Comparison of ENCODE assay signal across 8 cellular contexts in the genomic region with DNA sequence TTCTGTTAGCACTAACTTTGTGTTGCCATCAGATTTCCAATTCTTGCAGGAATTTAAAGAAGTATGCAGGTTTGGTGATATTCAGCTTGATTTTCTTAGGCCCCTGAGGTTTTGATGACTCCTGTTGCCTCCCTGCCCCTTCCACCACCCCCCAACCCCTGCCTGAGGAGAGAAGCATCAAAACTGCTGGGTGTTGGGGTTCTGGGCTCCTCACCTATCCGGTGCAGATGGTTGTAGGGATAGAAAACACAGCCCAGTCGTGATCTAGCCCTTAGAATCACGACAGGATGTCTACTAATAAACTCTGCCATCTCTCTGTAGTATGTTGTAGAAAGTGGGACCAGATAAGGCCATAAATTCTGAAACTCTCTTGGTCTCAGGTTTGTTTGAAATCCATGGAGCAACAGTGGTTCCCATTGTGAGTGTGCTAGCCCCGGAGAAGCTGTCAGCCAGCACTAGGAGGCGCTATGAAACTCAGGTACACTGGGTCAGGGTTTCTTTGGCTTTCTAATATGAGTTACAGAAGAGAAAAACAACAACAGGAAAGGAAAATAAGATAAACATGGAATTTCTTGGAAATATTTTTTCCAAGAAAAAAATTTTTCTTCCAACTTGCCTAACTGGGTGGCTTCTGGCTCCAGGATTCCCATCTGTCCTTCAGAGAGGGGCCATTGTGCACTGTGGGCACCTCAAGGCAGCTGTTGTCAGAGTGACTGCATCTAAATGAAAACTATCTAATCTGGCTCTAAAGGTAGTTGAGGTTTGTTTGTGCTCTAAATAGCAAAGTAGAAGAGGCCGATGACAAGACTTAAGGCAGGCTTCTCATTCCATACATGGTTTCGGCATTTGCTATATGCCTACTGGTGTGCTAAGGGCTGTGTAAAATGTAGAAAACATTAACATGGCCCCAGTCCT. TPM values are rescaled to one million over a fixed set of nuclear protein-coding genes. Genes with fewer than 3 reads are reported as not detected.
DNase-seq lines count a peak whose midpoint lies in the region; ATAC-seq and TF ChIP-seq lines count a peak whose summit lies in the region.

No MANE protein-coding gene starts in this region.

- H3K27me3 Mint-ChIP-seq in activated naive CD4-positive, alpha-beta T cell treated with anti-CD3 and anti-CD28 coated beads for 36 hours (ENCODE audit: low read depth) = no peaks in the 10 kb centered on the region

- WGBS in SK-N-SH (ENCODE audit: low lambda C conversion rate) = 93% methylated on average over 7 of the region's 7 CpGs
- WGBS in heart right ventricle, 2 donors = 51 to 58% methylated on average over 7 of the region's 7 CpGs

- POLR2A ChIA-PET in SK-N-SH (lab: Yijun Ruan, JAX) = no interaction called here

- H3K9ac ChIP-seq in SK-N-SH = no peak overlapping the region

- H3K9me2 ChIP-seq in SK-N-SH = no peaks in the 10 kb centered on the region

- no peak overlapping the region for H3K4me3 Mint-ChIP-seq in activated naive CD4-positive, alpha-beta T cell treated with anti-CD3 and anti-CD28 coated beads for 36 hours

- intact Hi-C loops in activated naive CD4-positive, alpha-beta T cell treated with anti-CD3 and anti-CD28 coated beads for 36 hours (cut with micrococcal nuclease) = loop anchor here (1.0 kb wide), 1 partner anchor 244 kb away; no protein-coding TSS in a partner anchor
- intact Hi-C loops in heart right ventricle (cut with DNase I) = loop anchor here in 3 of 10 donors (10.0 kb wide), 1 partner anchor 245 kb away; a partner anchor contains a TSS

- H3K36me3 Mint-ChIP-seq in activated naive CD4-positive, alpha-beta T cell treated with anti-CD3 and anti-CD28 coated beads for 36 hours (ENCODE audit: low read depth) = peaks cover 20% of the 10 kb centered on the region

- H2AFZ ChIP-seq in SK-N-SH (ENCODE audit: low read depth) = no peak overlapping the region

- no peak for TF ChIP-seq EP300 in SK-N-SH (IDR thresholded peaks at IDR 0.05; ENCODE audit: borderline replicate concordance in 1 of 2, low read depth in 1 of 2, low read length in 1 of 2)

- no peak overlapping the region for H3K27ac ChIP-seq in SK-N-SH (ENCODE audit: low read depth in 2 of 2, low read length in 1 of 2)
- peak overlapping the region; percentile 38 to 89 (median 79) for H3K27ac ChIP-seq in heart right ventricle
- H3K27ac ChIP-seq in thoracic aorta = no peak overlapping the region

- DNase-seq in activated naive CD4-positive, alpha-beta T cell treated with anti-CD3 and anti-CD28 coated beads for 36 hours = peak; percentile 59
- no peak for DNase-seq in activated naive CD4-positive, alpha-beta T cell treated with Interleukin-2 at 50 U/mL for 16 hours
- DNase-seq in SK-N-SH (no peak), heart right ventricle (no peak), thoracic aorta (ENCODE audit: low spot score) (no peak), NCI-H187 (lab: John Stamatoyannopoulos, UW) (no peak), retina (no peak), NOMO-1 treated with DMSO at 0.1 percent for 48 hours (lab: John Stamatoyannopoulos, UW; ENCODE audit: unreplicated experiment) (no peak)

- H3K9me3 Mint-ChIP-seq in activated naive CD4-positive, alpha-beta T cell treated with anti-CD3 and anti-CD28 coated beads for 36 hours = no peaks in the 10 kb centered on the region

- CTCF ChIA-PET in activated naive CD4-positive, alpha-beta T cell treated with anti-CD3 and anti-CD28 coated beads for 36 hours (lab: Charles Lee) = interaction anchor here (1.1 to 1.4 kb wide), 3 partner anchors 85 to 244 kb away, joined by 3 to 4 read pairs (median 3); no protein-coding TSS in a partner anchor
- CTCF ChIA-PET in SK-N-SH (lab: Yijun Ruan, JAX) = interaction anchor here (1.2 to 2.6 kb wide), 5 partner anchors 10 to 243 kb away, joined by 3 to 7 read pairs (median 5); no protein-coding TSS in a partner anchor

- H3K4me1 Mint-ChIP-seq in activated naive CD4-positive, alpha-beta T cell treated with anti-CD3 and anti-CD28 coated beads for 36 hours (ENCODE audit: low read depth) = peaks cover 5% of the 10 kb centered on the region

- H3K4me2 ChIP-seq in SK-N-SH = no peak overlapping the region

- H3K9me3 ChIP-seq in SK-N-SH (no peaks in the 10 kb centered on the region), heart right ventricle (no peaks in the 10 kb centered on the region), thoracic aorta (no peaks in the 10 kb centered on the region)

- no peaks in the 10 kb centered on the region for H4K20me1 ChIP-seq in SK-N-SH (ENCODE audit: insufficient read depth)

- peak; percentile 41 for TF ChIP-seq RAD21 in SK-N-SH (IDR thresholded peaks at IDR 0.05; ENCODE audit: low read length)

- 0 out of 2 replicates have a peak, but pooled peaks cover 3% of the 10 kb centered on the region for H3K79me2 ChIP-seq in SK-N-SH (ENCODE audit: insufficient read depth)

- no peak overlapping the region for H3K27ac Mint-ChIP-seq in activated naive CD4-positive, alpha-beta T cell treated with anti-CD3 and anti-CD28 coated beads for 36 hours

- TF ChIP-seq CTCF in SK-N-SH (IDR thresholded peaks at IDR 0.05) (peak; percentile 68), heart right ventricle (IDR thresholded peaks at IDR 0.05) (peak in 7 of 9 donors; percentile 30 to 58 (median 51)), thoracic aorta (IDR thresholded peaks at IDR 0.05) (peak; percentile 25)

- H3K27me3 ChIP-seq in SK-N-SH (ENCODE audit: insufficient read depth) (no peaks in the 10 kb centered on the region), heart right ventricle (no peaks in the 10 kb centered on the region), thoracic aorta (replicated peaks; ENCODE audit: insufficient read depth) (no peaks in the 10 kb centered on the region)

- ATAC-seq in heart right ventricle (peak in 5 of 8 donors; percentile 11 to 50 (median 28)), thoracic aorta (ENCODE audit: insufficient number of reproducible peaks, low FRiP score, low read depth) (no peak)

- no peak overlapping the region for H3K4me3 ChIP-seq in SK-N-SH (ENCODE audit: low read depth in 2 of 2, low read length in 1 of 2)
- H3K4me3 ChIP-seq in heart right ventricle = peak overlapping the region in 3 of 10 donors; percentile 6 to 11 (median 9)
- no peak overlapping the region for H3K4me3 ChIP-seq in thoracic aorta

- H3F3A ChIP-seq in SK-N-SH (replicated peaks; ENCODE audit: insufficient read depth) = peaks cover 30% of the 10 kb centered on the region

- H3K4me1 ChIP-seq in SK-N-SH (ENCODE audit: control insufficient read depth in 1 of 2, insufficient read depth in 2 of 2, low read depth in 1 of 2, low read length in 1 of 2) (no peaks in the 10 kb centered on the region), heart right ventricle (peaks cover 10 to 65% (median 41%) of the 10 kb centered on the region in 9 donors), thoracic aorta (ENCODE audit: control insufficient read depth in 1 of 2, low read depth in 2 of 2) (no peaks in the 10 kb centered on the region)

- H3K36me3 ChIP-seq in SK-N-SH (replicated peaks in 1 of 2; ENCODE audit: control insufficient read depth in 1 of 2, insufficient read depth in 2 of 2, low read length in 1 of 2) (peaks cover 80 to 86% of the 10 kb centered on the region in 2 experiments), heart right ventricle (peaks cover 0 to 100% (median 36%) of the 10 kb centered on the region in 9 donors), thoracic aorta (peaks cover 49% of the 10 kb centered on the region)

TF ChIP-seq in SK-N-SH, 30 proteins besides CTCF, POLR2A, EP300 and RAD21:
- TF ChIP-seq FOSL2 (IDR thresholded peaks at IDR 0.05; ENCODE audit: borderline replicate concordance, low read depth) (no peak), SMC3 (IDR thresholded peaks at IDR 0.05; ENCODE audit: low read depth, low read length) (0 out of 2 replicates have a peak, but pooled peaks have one; percentile 8), GATA2 (CRISPR knock-in tag; IDR thresholded peaks at IDR 0.05) (no peak), RCOR1 (IDR thresholded peaks at IDR 0.05; ENCODE audit: low read length) (no peak)

RNA-seq across cellular contexts. Expression of a gene that starts 8.7 kb away (rescaled TPM):
- total RNA-seq in activated naive CD4-positive, alpha-beta T cell treated with anti-CD3 and anti-CD28 coated beads for 36 hours = 100 to 1,000 TPM; 185 to 198 TPM
- polyA plus RNA-seq in SK-N-SH (2012; rRNA removed) (489 and 501 TPM in 2 replicates), heart right ventricle (100 to 1,000 TPM; 395 to 699 TPM)
- 524 and 758 TPM in 2 replicates for polyA plus RNA-seq in SK-N-SH (2012; cell fraction: cytosol; rRNA removed)
- polyA plus RNA-seq in SK-N-SH (2012; cell fraction: nucleus; rRNA removed) = 94.9 and 167 TPM in 2 replicates
- total RNA-seq in heart right ventricle (100 to 1,000 TPM; 189 to 290 (median 210) TPM), thoracic aorta (100 to 1,000 TPM; 179 to 219 TPM)

Comparison
In these comparisons a context has a peak if more than half of its experiments do, and no peak if none do; other contexts are left out.
1. H3K27ac ChIP-seq: peak in heart right ventricle (10 of 10); none in SK-N-SH (0 of 2) and thoracic aorta (0 of 2).
2. Peak in every context shown above with its lines, with median percentiles within 50 percentile points of each other: CTCF ChIP-seq.